8 cellular contexts compared by ENCODE assay signal in the genomic region with DNA sequence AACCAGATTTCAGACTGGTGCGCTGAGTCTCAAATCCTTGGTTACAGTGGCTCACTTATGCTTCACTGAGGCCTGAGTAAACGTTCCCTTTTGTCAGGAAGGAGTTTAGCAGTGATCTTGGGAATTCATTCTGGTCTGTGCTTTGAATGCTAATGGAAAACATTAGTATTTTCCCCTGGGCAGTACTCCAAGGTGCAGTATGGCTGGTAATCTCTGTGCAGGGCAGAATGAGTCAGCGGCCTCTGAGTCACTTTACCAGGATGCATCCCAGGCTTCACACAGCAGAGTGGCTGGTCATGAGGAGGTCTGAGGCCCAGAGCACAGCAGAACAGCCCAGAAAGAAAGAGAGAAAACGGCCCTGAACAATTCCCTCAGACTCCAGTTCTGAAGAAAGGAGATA. TPM values are rescaled to one million over a fixed set of nuclear protein-coding genes. Genes with fewer than 3 reads are reported as not detected.
DNase-seq lines count a peak whose midpoint lies in the region; ATAC-seq and TF ChIP-seq lines count a peak whose summit lies in the region.
"Had no signal": no experiment of that assay in that cellular context is flagged by ENCODE, and none has a peak within 500 bp of the region (broad histone marks: within the 10 kb centered on the region; RNA-seq: fewer than 3 reads in every experiment).

No MANE protein-coding gene starts in this region.

- H2BK20ac ChIP-seq in IMR-90 (ENCODE audit: low read depth, low read length) = peak overlapping the region; percentile 73

- H2AFZ ChIP-seq in IMR-90 (replicated peaks; ENCODE audit: low read length, poor library complexity) = no peak overlapping the region

- H3K23ac ChIP-seq in IMR-90 (ENCODE audit: low read depth, low read length) = no peak overlapping the region

- no peaks in the 10 kb centered on the region for H3K27me3 ChIP-seq in IMR-90 (ENCODE audit: control insufficient read depth, insufficient read depth, low read length)
- H3K27me3 ChIP-seq in testis = no peaks in the 10 kb centered on the region

- no peaks in the 10 kb centered on the region for H3K9me3 ChIP-seq in IMR-90 (ENCODE audit: control insufficient read depth, insufficient read depth, low read length)
- H3K9me3 ChIP-seq in testis = no peaks in the 10 kb centered on the region

- no peak overlapping the region for H2AK9ac ChIP-seq in IMR-90 (replicated peaks; ENCODE audit: low read depth, low read length, poor library complexity)

- peak; percentile 27 for TF ChIP-seq RAD21 in IMR-90 (IDR thresholded peaks at IDR 0.05; ENCODE audit: low read length)

- H3K27ac ChIP-seq in IMR-90 (ENCODE audit: insufficient read depth, low read length) = peak overlapping the region; percentile 38
- peak overlapping the region in 1 of 2 donors; percentile 41 for H3K27ac ChIP-seq in testis

- H3K4me3 ChIP-seq in IMR-90 (ENCODE audit: insufficient read depth, low read depth, low read length) (no peak overlapping the region), testis (no peak overlapping the region)

- no TSS peak for BruUV-seq in IMR-90 (replicated peaks; lab: Mats Ljungman, UMichigan)

- peak overlapping the region; percentile 90 for H2BK5ac ChIP-seq in IMR-90 (ENCODE audit: low read depth, low read length, poor library complexity, severe bottlenecking)

- H2AK5ac ChIP-seq in IMR-90 (ENCODE audit: low read depth, low read length) = no peak overlapping the region; the same call in 1 of the 2 replicates

- POLR2A ChIA-PET in IMR-90 (lab: Charles Lee; ENCODE audit: unreplicated experiment) = no interaction called here

- no peak overlapping the region for H3K4me2 ChIP-seq in IMR-90 (ENCODE audit: low read depth, low read length)

- TF ChIP-seq CTCF in IMR-90 (conservative IDR thresholded peaks at IDR 0.05; ENCODE audit: low read depth, low read length) (no peak), testis (IDR thresholded peaks at IDR 0.05) (no peak)

- peak; percentile 23; the same call in 1 of the 2 replicates for TF ChIP-seq POLR2A in IMR-90 (IDR thresholded peaks at IDR 0.05; ENCODE audit: low read depth, low read length)
- TF ChIP-seq POLR2A in testis (IDR thresholded peaks at IDR 0.05) = no peak

- H2BK15ac ChIP-seq in IMR-90 (ENCODE audit: low read depth, low read length) = 0 out of 3 replicates have a peak overlapping the region, but pooled peaks have one; percentile 2

- DNase-seq in IMR-90 = peak; percentile 98
- peak; percentile 75 for DNase-seq in brain pericyte (ENCODE audit: low read depth, low spot score)
- peak; percentile 96 for DNase-seq in kidney tubule cell (ENCODE audit: low spot score)
- peak; percentile 41 for DNase-seq in testis
- no peak for DNase-seq in stimulated activated CD8-positive, alpha-beta memory T cell treated with anti-CD3 and anti-CD28 coated beads, Interleukin-4, amount 100 ng/mL, for 48 hours
- no peak for DNase-seq in effector CD8-positive, alpha-beta T cell (lab: John Stamatoyannopoulos, UW)
- no peak for DNase-seq in NOMO-1 treated with DMSO at 0.1 percent for 48 hours (lab: John Stamatoyannopoulos, UW; ENCODE audit: unreplicated experiment)

- intact Hi-C loops in IMR-90 (cut with micrococcal nuclease) (loop anchor here (1.0 to 2.0 kb wide), 3 partner anchors 17 to 89 kb away; partner anchors contain the start of gene PRUNE2), testis (cut with DNase I; ENCODE audit: low total_unique reads) (loop anchor here (10.0 kb wide), 1 partner anchor 167 kb away; no protein-coding TSS in a partner anchor)

- dilution Hi-C loops in IMR-90 (cut with HindIII; ENCODE audit: low sequenced_read_pairs, unreplicated experiment) = loop anchor here (25.0 kb wide), 1 partner anchor 169 kb away; no protein-coding TSS in a partner anchor

- H4K91ac ChIP-seq in IMR-90 (ENCODE audit: insufficient read depth, low read depth, low read length) = 0 out of 2 replicates have a peak overlapping the region, but pooled peaks have one; percentile 19

- peak overlapping the region; percentile 1 to 67; a peak in 1 of 4 replicates for H4K8ac ChIP-seq in IMR-90 (ENCODE audit: low read depth in 2 of 2, low read length in 2 of 2)

- H3K36me3 ChIP-seq in IMR-90 (ENCODE audit: control insufficient read depth, insufficient read depth, low read length) (no peaks in the 10 kb centered on the region), testis (ENCODE audit: low read depth, missing control alignments) (no peaks in the 10 kb centered on the region)

- H3K9ac ChIP-seq in IMR-90 (ENCODE audit: low read depth, low read length) = no peak overlapping the region

- peak overlapping the region; percentile 40; the same call in 1 of the 2 replicates for H3K18ac ChIP-seq in IMR-90 (ENCODE audit: low read depth, low read length)

- H3K14ac ChIP-seq in IMR-90 (replicated peaks; ENCODE audit: low read depth, low read length) = 0 out of 2 replicates have a peak overlapping the region, but pooled peaks have one; percentile 45

- no peak overlapping the region; the same call in 1 of the 2 replicates for H3K56ac ChIP-seq in IMR-90 (ENCODE audit: extremely low read depth, insufficient read depth, low read length)

- H2BK120ac ChIP-seq in IMR-90 (ENCODE audit: low read depth, low read length) = peak overlapping the region; percentile 60

- in situ Hi-C loops in IMR-90 (cut with MboI; ENCODE audit: low sequenced_read_pairs) = loop anchor here (5.0 to 25.0 kb wide), 2 partner anchors 89 to 344 kb away; partner anchors contain the start of gene PRUNE2

- CTCF ChIA-PET in IMR-90 (lab: Yijun Ruan, JAX) = no interaction called here

- H3K9me1 ChIP-seq in IMR-90 (ENCODE audit: insufficient read depth, low read length) = no peaks in the 10 kb centered on the region

- H3K4me1 ChIP-seq in IMR-90 (ENCODE audit: control insufficient read depth, insufficient read depth, low read length) = peaks cover 8% of the 10 kb centered on the region
- no peaks in the 10 kb centered on the region for H3K4me1 ChIP-seq in testis

- H4K20me1 ChIP-seq in IMR-90 (ENCODE audit: insufficient read depth, low read length) = no peaks in the 10 kb centered on the region

- 0% methylated on average over 1 of the region's 4 CpGs; no CpG with 5 or more reads in 1 of the 2 experiments for WGBS in IMR-90 (ENCODE audit: extremely low coverage in 2 of 2, insufficient read length in 1 of 2), 2 experiments
- WGBS in testis, 2 donors = 53 to 55% methylated on average over 4 of the region's 4 CpGs

- no peak overlapping the region for H3K4ac ChIP-seq in IMR-90 (ENCODE audit: low read depth, low read length)

- ATAC-seq in IMR-90 (ENCODE audit: low read depth) = peak; percentile 99

- no peak overlapping the region; the same call in 1 of the 2 replicates for H4K5ac ChIP-seq in IMR-90 (ENCODE audit: low read depth, low read length)

- H3K79me1 ChIP-seq in IMR-90 (ENCODE audit: low read depth in 1 of 2, low read length in 2 of 2) = no peaks in the 10 kb centered on the region

TF ChIP-seq in IMR-90, 13 proteins besides CTCF, POLR2A, EP300 and RAD21:
- TF ChIP-seq RFX5 (IDR thresholded peaks at IDR 0.05; ENCODE audit: low read depth, low read length) (no peak; the same call in 1 of the 2 replicates), RCOR1 (IDR thresholded peaks at IDR 0.05; ENCODE audit: insufficient replicate concordance, low read length) (no peak), MXI1 (IDR thresholded peaks at IDR 0.05; ENCODE audit: borderline replicate concordance, low read depth, low read length) (0 out of 2 replicates have a peak, but pooled peaks have one; percentile 20), SMC3 (IDR thresholded peaks at IDR 0.05; ENCODE audit: low read depth, low read length) (0 out of 2 replicates have a peak, but pooled peaks have one; percentile 14), FOS (IDR thresholded peaks at IDR 0.05; ENCODE audit: low read depth, low read length) (peak; percentile 99), MAFK (IDR thresholded peaks at IDR 0.05; ENCODE audit: low read depth, low read length) (no peak), CHD1 (IDR thresholded peaks at IDR 0.05; ENCODE audit: low read depth, low read length) (no peak), CEBPB (IDR thresholded peaks at IDR 0.05; ENCODE audit: low read depth, low read length) (no peak; the same call in 1 of the 2 replicates), MAZ (IDR thresholded peaks at IDR 0.05; ENCODE audit: borderline replicate concordance, low read depth, low read length) (no peak), NFE2L2 (IDR thresholded peaks at IDR 0.05; ENCODE audit: low read depth, low read length) (peak; percentile 58; the same call in 1 of the 2 replicates), BHLHE40 (IDR thresholded peaks at IDR 0.05; ENCODE audit: low read depth, low read length) (peak; percentile 40; the same call in 1 of the 2 replicates)
- TF ChIP-seq, protein P1, sequence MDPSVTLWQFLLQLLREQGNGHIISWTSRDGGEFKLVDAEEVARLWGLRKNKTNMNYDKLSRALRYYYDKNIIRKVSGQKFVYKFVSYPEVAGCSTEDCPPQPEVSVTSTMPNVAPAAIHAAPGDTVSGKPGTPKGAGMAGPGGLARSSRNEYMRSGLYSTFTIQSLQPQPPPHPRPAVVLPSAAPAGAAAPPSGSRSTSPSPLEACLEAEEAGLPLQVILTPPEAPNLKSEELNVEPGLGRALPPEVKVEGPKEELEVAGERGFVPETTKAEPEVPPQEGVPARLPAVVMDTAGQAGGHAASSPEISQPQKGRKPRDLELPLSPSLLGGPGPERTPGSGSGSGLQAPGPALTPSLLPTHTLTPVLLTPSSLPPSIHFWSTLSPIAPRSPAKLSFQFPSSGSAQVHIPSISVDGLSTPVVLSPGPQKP (IDR thresholded peaks at IDR 0.05; ENCODE audit: borderline replicate concordance, low read depth, low read length) = no peak
- TF ChIP-seq, protein P2, sequence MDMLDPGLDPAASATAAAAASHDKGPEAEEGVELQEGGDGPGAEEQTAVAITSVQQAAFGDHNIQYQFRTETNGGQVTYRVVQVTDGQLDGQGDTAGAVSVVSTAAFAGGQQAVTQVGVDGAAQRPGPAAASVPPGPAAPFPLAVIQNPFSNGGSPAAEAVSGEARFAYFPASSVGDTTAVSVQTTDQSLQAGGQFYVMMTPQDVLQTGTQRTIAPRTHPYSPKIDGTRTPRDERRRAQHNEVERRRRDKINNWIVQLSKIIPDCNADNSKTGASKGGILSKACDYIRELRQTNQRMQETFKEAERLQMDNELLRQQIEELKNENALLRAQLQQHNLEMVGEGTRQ (IDR thresholded peaks at IDR 0.05; ENCODE audit: low read depth, low read length) = no peak

RNA-seq across cellular contexts. Expression of gene PCA3, which starts 54.0 kb away (rescaled TPM):
- total RNA-seq in IMR-90 (2012; rRNA removed) (not detected in 2 replicates), testis (under 1 TPM; 0.37 to 0.39 TPM)
- polyA plus RNA-seq in IMR-90 (2012; rRNA removed) (not detected in 2 replicates), testis (ENCODE audit: insufficient read depth, low read depth, low replicate concordance) (not detected)
- not detected in 2 replicates for polyA plus RNA-seq in IMR-90 (2012; cell fraction: cytosol; rRNA removed)
- not detected in 2 replicates for polyA plus RNA-seq in IMR-90 (2012; cell fraction: nucleus; rRNA removed; ENCODE audit: low replicate concordance)
- total RNA-seq: T-helper 1 cell treated with Interleukin-12 subunit alpha and Interleukin-12 subunit beta and Interleukin-4 antibody, amounts not matched to agents 30 ng/mL and 1 ng/mL, for 36 hours had no signal

Comparison
In these comparisons a context has a peak if more than half of its experiments do, and no peak if none do; other contexts are left out.
1. DNase-seq: peak in IMR-90 (single experiment), brain pericyte (single experiment), kidney tubule cell (single experiment) and testis (single experiment); none in stimulated activated CD8-positive, alpha-beta memory T cell treated with anti-CD3 and anti-CD28 coated beads, Interleukin-4, amount 100 ng/mL, for 48 hours (single experiment), effector CD8-positive, alpha-beta T cell (single experiment) and NOMO-1 treated with DMSO at 0.1 percent for 48 hours (single experiment).